9 cellular contexts compared by ENCODE assay signal in the genomic region with DNA sequence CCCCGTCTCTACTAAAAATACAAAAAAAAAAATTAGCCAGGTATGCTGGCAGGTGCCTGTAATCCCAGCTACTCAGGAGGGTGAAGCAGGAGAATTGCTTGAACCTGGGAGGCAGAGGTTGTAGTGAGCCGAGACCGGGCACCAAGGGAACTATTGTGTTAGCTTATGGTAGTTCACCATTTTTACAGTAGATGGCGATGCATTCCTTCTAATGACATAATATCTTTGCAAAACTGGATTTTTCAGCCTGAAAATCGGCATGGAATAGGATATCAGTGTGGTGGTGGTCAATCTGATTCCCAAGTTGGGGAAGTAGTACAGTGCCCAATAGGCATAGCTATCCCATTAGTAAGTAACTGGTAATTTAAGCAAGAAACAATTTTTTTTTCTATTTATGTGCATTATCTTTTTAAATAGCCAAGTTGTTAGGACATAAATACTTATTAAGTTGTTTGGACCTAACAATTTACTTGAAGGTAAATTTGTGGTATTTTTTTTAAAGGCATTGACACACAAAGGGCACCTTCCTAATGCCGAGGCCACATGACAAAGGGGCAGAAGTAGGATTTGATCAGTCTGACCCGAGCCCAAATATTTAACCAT. TPM values are rescaled to one million over a fixed set of nuclear protein-coding genes. Genes with fewer than 3 reads are reported as not detected.
DNase-seq lines count a peak whose midpoint lies in the region; ATAC-seq, FAIRE-seq and TF ChIP-seq lines count a peak whose summit lies in the region.
"Had no signal": no experiment of that assay in that cellular context is flagged by ENCODE, and none has a peak within 500 bp of the region (broad histone marks: within the 10 kb centered on the region; RNA-seq: fewer than 3 reads in every experiment).

No MANE protein-coding gene starts in this region.

- intact Hi-C loops in naive thymus-derived CD4-positive, alpha-beta T cell (cut with micrococcal nuclease) = loop anchor here (1.0 to 5.0 kb wide), 5 partner anchors 18 to 456 kb away; a partner anchor contains a TSS

- no peaks in the 10 kb centered on the region for H3K4me1 ChIP-seq in Loucy (ENCODE audit: insufficient read depth, low read length, poor library complexity, severe bottlenecking)
- peaks cover 0 to 2% of the 10 kb centered on the region in 2 donors for H3K4me1 ChIP-seq in naive thymus-derived CD4-positive, alpha-beta T cell (ENCODE audit: control insufficient read depth in 2 of 2, insufficient read depth in 2 of 2, low read length in 2 of 2)

- no peaks in the 10 kb centered on the region for H4K20me1 ChIP-seq in Loucy (ENCODE audit: insufficient read depth, low read length, poor library complexity, severe bottlenecking)

- H3F3A ChIP-seq in Loucy (ENCODE audit: low read depth) = no peaks in the 10 kb centered on the region

- peaks cover 0 to 3% (median 0%) of the 10 kb centered on the region in 5 donors for H3K36me3 Mint-ChIP-seq in naive thymus-derived CD4-positive, alpha-beta T cell

- no peaks in the 10 kb centered on the region for H3K9me2 ChIP-seq in Loucy (replicated peaks; ENCODE audit: low read depth, low read length)

- H3K4me2 ChIP-seq in Loucy (ENCODE audit: low read depth, low read length, poor library complexity, severe bottlenecking) = no peak overlapping the region

- H3K27me3 ChIP-seq in Loucy (ENCODE audit: insufficient read depth, low read length, poor library complexity, severe bottlenecking) = no peaks in the 10 kb centered on the region
- H3K27me3 ChIP-seq in naive thymus-derived CD4-positive, alpha-beta T cell (ENCODE audit: control insufficient read depth in 2 of 2, insufficient read depth in 2 of 2, low read length in 2 of 2) = no peaks in the 10 kb centered on the region

- H3K36me3 ChIP-seq in Loucy (ENCODE audit: insufficient read depth, low read length) = no peaks in the 10 kb centered on the region
- no peaks in the 10 kb centered on the region for H3K36me3 ChIP-seq in naive thymus-derived CD4-positive, alpha-beta T cell (ENCODE audit: control insufficient read depth in 2 of 3, insufficient read depth in 3 of 3, low read length in 3 of 3)

- no peaks in the 10 kb centered on the region for H3K79me2 ChIP-seq in Loucy (ENCODE audit: insufficient read depth, low read length)

- TF ChIP-seq CTCF in Loucy (conservative IDR thresholded peaks at IDR 0.05; ENCODE audit: low read length) = peak; percentile 74

- peaks cover 0 to 16% (median 0%) of the 10 kb centered on the region in 7 donors for H3K4me1 Mint-ChIP-seq in naive thymus-derived CD4-positive, alpha-beta T cell

- H3K27ac Mint-ChIP-seq in naive thymus-derived CD4-positive, alpha-beta T cell = no peak overlapping the region
- H3K27ac Mint-ChIP-seq: stimulated activated naive CD8-positive, alpha-beta T cell treated with anti-CD3 and anti-CD28 coated beads, Interleukin-15, Interleukin-2, amounts not matched to agents 100 ng/mL and 50 ng/mL, for 24 hours had no signal

- FAIRE-seq in A204.1 (lab: Jason Lieb, UNC) = peak; percentile 3

- H3K4me3 ChIP-seq in Loucy (ENCODE audit: low read length, poor library complexity, severe bottlenecking) = no peak overlapping the region
- H3K4me3 ChIP-seq in naive thymus-derived CD4-positive, alpha-beta T cell (ENCODE audit: low read length) = no peak overlapping the region

- no peak overlapping the region for H2AFZ ChIP-seq in Loucy (ENCODE audit: low read length)

- no peaks in the 10 kb centered on the region for H3K9me3 Mint-ChIP-seq in naive thymus-derived CD4-positive, alpha-beta T cell
- H3K9me3 Mint-ChIP-seq: stimulated activated naive CD8-positive, alpha-beta T cell treated with anti-CD3 and anti-CD28 coated beads, Interleukin-15, Interleukin-2, amounts not matched to agents 100 ng/mL and 50 ng/mL, for 24 hours had no signal

- H3K27me3 Mint-ChIP-seq in naive thymus-derived CD4-positive, alpha-beta T cell = peaks cover 0 to 8% (median 5%) of the 10 kb centered on the region in 5 donors

- no peaks in the 10 kb centered on the region for H3K9me3 ChIP-seq in Loucy (ENCODE audit: insufficient read depth, low read depth, low read length)
- no peaks in the 10 kb centered on the region for H3K9me3 ChIP-seq in naive thymus-derived CD4-positive, alpha-beta T cell (ENCODE audit: control insufficient read depth in 2 of 3, low read length in 3 of 3)

- peak; percentile 58 for DNase-seq in DMS79 treated with DMSO at 0.1 percent for 48 hours (lab: John Stamatoyannopoulos, UW)
- DNase-seq in SHP77 (lab: John Stamatoyannopoulos, UW) = peak; percentile 47 to 69
- DNase-seq in erythroblast (lab: John Stamatoyannopoulos, UW) = peak; percentile 43 to 65
- DNase-seq in naive thymus-derived CD4-positive, alpha-beta T cell = peak in 7 of 9 donors; percentile 25 to 61 (median 48)

- POLR2A ChIA-PET in naive thymus-derived CD4-positive, alpha-beta T cell (lab: Charles Lee) = interaction anchor here (0.9 to 3.1 kb wide), 3 partner anchors 11 to 33 kb away, joined by 3 to 16 read pairs (median 4); no protein-coding TSS in a partner anchor

- ATAC-seq in naive thymus-derived CD4-positive, alpha-beta T cell = peak; percentile 66
- no peak for ATAC-seq in HG03439 (IDR thresholded peaks at IDR 0.05; ENCODE audit: unreplicated experiment)
- ATAC-seq in HG03095 (IDR thresholded peaks at IDR 0.05; ENCODE audit: unreplicated experiment) = no peak

- H3K4me3 Mint-ChIP-seq in naive thymus-derived CD4-positive, alpha-beta T cell = no peak overlapping the region
- H3K4me3 Mint-ChIP-seq: stimulated activated naive CD8-positive, alpha-beta T cell treated with anti-CD3 and anti-CD28 coated beads, Interleukin-15, Interleukin-2, amounts not matched to agents 100 ng/mL and 50 ng/mL, for 24 hours had no signal

- H3K9ac ChIP-seq in Loucy (ENCODE audit: low read depth, low read length, poor library complexity, severe bottlenecking) = no peak overlapping the region

- H3K27ac ChIP-seq in naive thymus-derived CD4-positive, alpha-beta T cell (ENCODE audit: low read depth, low read length) = no peak overlapping the region

- CTCF ChIA-PET in naive thymus-derived CD4-positive, alpha-beta T cell (lab: Charles Lee) = interaction anchor here (0.7 to 8.1 kb wide), 23 partner anchors 10 to 839 kb away, joined by 3 to 204 read pairs (median 6); a partner anchor contains a TSS

- TF ChIP-seq POLR2A in erythroblast (IDR thresholded peaks at IDR 0.05; ENCODE audit: low read length) = no peak

RNA-seq across cellular contexts. Expression of a gene that starts 17.6 kb away (rescaled TPM):
- total RNA-seq in naive thymus-derived CD4-positive, alpha-beta T cell = 10 to 100 TPM; 36.5 to 92.0 (median 44.4) TPM
- polyA plus RNA-seq in naive thymus-derived CD4-positive, alpha-beta T cell = 10 to 100 TPM; 33.7 to 48.1 TPM

RNA-seq across cellular contexts. Expression of a gene that starts 28.3 kb away (rescaled TPM):
- 10 to 100 TPM in 1 of 5 experiments, 1 to 10 TPM in 4; 2.4 to 39.5 (median 4.4) TPM for total RNA-seq in naive thymus-derived CD4-positive, alpha-beta T cell
- 1 to 10 TPM; 2.5 to 3.1 TPM for polyA plus RNA-seq in naive thymus-derived CD4-positive, alpha-beta T cell

RNA-seq across cellular contexts. Expression of a gene that starts 49.2 kb away (rescaled TPM):
- 10 to 100 TPM; 18.2 to 35.1 (median 25.9) TPM for total RNA-seq in naive thymus-derived CD4-positive, alpha-beta T cell
- 10 to 100 TPM; 14.7 to 29.7 TPM for polyA plus RNA-seq in naive thymus-derived CD4-positive, alpha-beta T cell
